9 cellular contexts compared by ENCODE assay signal in the genomic region with DNA sequence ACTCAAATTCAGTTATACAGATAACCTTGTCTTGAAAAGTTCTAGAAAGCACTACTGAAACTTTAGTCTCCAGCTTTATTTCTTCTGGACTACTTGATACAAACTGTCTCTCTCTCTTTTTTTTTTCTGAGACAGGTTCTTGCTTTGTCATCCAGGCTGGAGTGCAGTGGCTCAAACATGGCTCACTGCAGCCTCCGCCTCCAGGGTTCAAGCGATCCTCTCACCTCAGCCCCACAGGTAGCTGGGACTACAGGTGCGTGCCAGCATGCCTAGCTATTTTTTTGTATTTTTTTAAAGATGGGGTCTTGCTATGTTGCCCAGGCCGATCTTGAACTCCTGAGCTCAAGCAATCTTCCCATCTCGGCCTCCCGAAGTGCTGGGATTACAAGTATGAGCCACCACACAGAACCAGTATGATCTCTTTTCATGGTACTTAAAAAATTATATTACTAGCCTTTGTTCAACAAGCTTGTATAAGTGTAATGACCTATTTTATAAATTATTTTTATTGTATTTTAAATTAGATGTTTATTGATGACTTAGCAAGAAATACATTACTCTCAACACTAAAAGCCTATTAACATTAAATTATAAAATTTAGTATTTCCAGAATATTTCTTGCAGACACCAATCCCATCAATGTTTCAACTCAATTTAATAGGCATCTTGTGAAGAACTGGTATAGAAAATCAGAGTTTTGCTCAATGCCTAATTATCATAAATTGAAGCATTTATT. TPM values are rescaled to one million over a fixed set of nuclear protein-coding genes. Genes with fewer than 3 reads are reported as not detected.
A peak's percentile ranks its signal among the peaks of the same experiment; 100 is the strongest.
DNase-seq lines count a peak whose midpoint lies in the region; ATAC-seq and TF ChIP-seq lines count a peak whose summit lies in the region.
"Had no signal": no experiment of that assay in that cellular context is flagged by ENCODE, and none has a peak within 500 bp of the region (broad histone marks: within the 10 kb centered on the region; RNA-seq: fewer than 3 reads in every experiment).

No MANE protein-coding gene starts in this region.

- H3K9ac ChIP-seq in neural progenitor cell, result no peak overlapping the region

- no peaks in the 10 kb centered on the region for H3F3A ChIP-seq in DOHH2 (ENCODE audit: control insufficient read depth, insufficient read depth)
- no peaks in the 10 kb centered on the region for H3F3A ChIP-seq in neural progenitor cell (ENCODE audit: low read depth)

- H3K79me2 ChIP-seq in DOHH2 (ENCODE audit: control insufficient read depth, low read length) (no peaks in the 10 kb centered on the region), neural progenitor cell (ENCODE audit: low read depth) (no peaks in the 10 kb centered on the region)

- H3K4me3 Mint-ChIP-seq in activated T-helper 2 cell treated with anti-CD3 and anti-CD28 coated beads, Interferon-gamma antibody, Interleukin-2, Interleukin-4, amounts not matched to agents 10 μg/mL and 5 μg/mL and 100 μg/mL, durations not matched to agents 14 hours and 24 hours and 36 hours (ENCODE audit: low read depth), result peak overlapping the region; percentile 71
- no peak overlapping the region for H3K4me3 Mint-ChIP-seq in neural progenitor cell

- no peak for DNase-seq in activated T-helper 2 cell treated with anti-CD3 and anti-CD28 coated beads, Interferon-gamma antibody, Interleukin-2, Interleukin-4, amounts not matched to agents 10 μg/mL and 5 μg/mL and 100 μg/mL, durations not matched to agents 14 hours and 24 hours and 36 hours (ENCODE audit: low spot score)
- DNase-seq in neural progenitor cell (ENCODE audit: low spot score) (no peak), NCI-H2227 (lab: John Stamatoyannopoulos, UW; ENCODE audit: unreplicated experiment) (no peak), COLO668 (lab: John Stamatoyannopoulos, UW; ENCODE audit: unreplicated experiment) (no peak), hepatic stellate cell (ENCODE audit: low spot score) (no peak)
- DNase-seq: activated gamma-delta T cell, NCI-H146 had no signal

- no peak for TF ChIP-seq CTCF in DOHH2 (IDR thresholded peaks at IDR 0.05; ENCODE audit: low read depth, low read length, poor library complexity, severe bottlenecking)
- no peak for TF ChIP-seq CTCF in neural progenitor cell (IDR thresholded peaks at IDR 0.05)

- intact Hi-C loops in activated T-helper 2 cell treated with anti-CD3 and anti-CD28 coated beads, Interferon-gamma antibody, Interleukin-2, Interleukin-4, amounts not matched to agents 10 μg/mL and 5 μg/mL and 100 μg/mL, durations not matched to agents 14 hours and 24 hours and 36 hours (cut with micrococcal nuclease), result loop anchor here (1.0 to 2.0 kb wide), 3 partner anchors 14 to 136 kb away; a partner anchor contains a TSS

- no peak overlapping the region for H3K27ac ChIP-seq in DOHH2 (ENCODE audit: low read depth, low read length)
- no peak overlapping the region for H3K27ac ChIP-seq in neural progenitor cell

- H3K9me3 Mint-ChIP-seq in activated T-helper 2 cell treated with anti-CD3 and anti-CD28 coated beads, Interferon-gamma antibody, Interleukin-2, Interleukin-4, amounts not matched to agents 10 μg/mL and 5 μg/mL and 100 μg/mL, durations not matched to agents 14 hours and 24 hours and 36 hours, result no peaks in the 10 kb centered on the region
- H3K9me3 Mint-ChIP-seq in neural progenitor cell, result no peaks in the 10 kb centered on the region

- H3K4me3 ChIP-seq in DOHH2 (ENCODE audit: low read length), result peak overlapping the region; percentile 23
- no peak overlapping the region for H3K4me3 ChIP-seq in neural progenitor cell

- H3K4me2 ChIP-seq in DOHH2 (ENCODE audit: low read length) (peak overlapping the region; percentile 43), neural progenitor cell (no peak overlapping the region)

- H3K4me1 Mint-ChIP-seq in activated T-helper 2 cell treated with anti-CD3 and anti-CD28 coated beads, Interferon-gamma antibody, Interleukin-2, Interleukin-4, amounts not matched to agents 10 μg/mL and 5 μg/mL and 100 μg/mL, durations not matched to agents 14 hours and 24 hours and 36 hours (ENCODE audit: low read depth), result peaks cover 31% of the 10 kb centered on the region
- H3K4me1 Mint-ChIP-seq in neural progenitor cell, result no peaks in the 10 kb centered on the region

- H3K9me3 ChIP-seq in DOHH2 (ENCODE audit: control insufficient read depth, insufficient read depth, low read length) (no peaks in the 10 kb centered on the region), neural progenitor cell (ENCODE audit: low read depth) (no peaks in the 10 kb centered on the region)

- H3K27me3 ChIP-seq in DOHH2 (ENCODE audit: control insufficient read depth, low read length) (no peaks in the 10 kb centered on the region), neural progenitor cell (no peaks in the 10 kb centered on the region)

- ATAC-seq in GM21723 (IDR thresholded peaks at IDR 0.05; ENCODE audit: unreplicated experiment), result peak; percentile 18

- H3K36me3 ChIP-seq in DOHH2 (ENCODE audit: control insufficient read depth, low read length) (no peaks in the 10 kb centered on the region), neural progenitor cell (no peaks in the 10 kb centered on the region)

- H3K4me1 ChIP-seq in DOHH2 (ENCODE audit: control insufficient read depth, low read length) (peaks cover 9% of the 10 kb centered on the region), neural progenitor cell (no peaks in the 10 kb centered on the region)

- no peaks in the 10 kb centered on the region for H3K27me3 Mint-ChIP-seq in activated T-helper 2 cell treated with anti-CD3 and anti-CD28 coated beads, Interferon-gamma antibody, Interleukin-2, Interleukin-4, amounts not matched to agents 10 μg/mL and 5 μg/mL and 100 μg/mL, durations not matched to agents 14 hours and 24 hours and 36 hours (ENCODE audit: low read depth)
- H3K27me3 Mint-ChIP-seq in neural progenitor cell (ENCODE audit: insufficient read depth, low read depth), result peaks cover 3% of the 10 kb centered on the region

- H3K36me3 Mint-ChIP-seq in activated T-helper 2 cell treated with anti-CD3 and anti-CD28 coated beads, Interferon-gamma antibody, Interleukin-2, Interleukin-4, amounts not matched to agents 10 μg/mL and 5 μg/mL and 100 μg/mL, durations not matched to agents 14 hours and 24 hours and 36 hours (ENCODE audit: low read depth), result no peaks in the 10 kb centered on the region
- no peaks in the 10 kb centered on the region for H3K36me3 Mint-ChIP-seq in neural progenitor cell

- peak overlapping the region; percentile 63 for H2AFZ ChIP-seq in neural progenitor cell (replicated peaks)

- no peaks in the 10 kb centered on the region for H3K9me2 ChIP-seq in DOHH2 (replicated peaks; ENCODE audit: control insufficient read depth, low read length)

- peak overlapping the region; percentile 92 for H3K27ac Mint-ChIP-seq in activated T-helper 2 cell treated with anti-CD3 and anti-CD28 coated beads, Interferon-gamma antibody, Interleukin-2, Interleukin-4, amounts not matched to agents 10 μg/mL and 5 μg/mL and 100 μg/mL, durations not matched to agents 14 hours and 24 hours and 36 hours
- H3K27ac Mint-ChIP-seq in neural progenitor cell, result no peak overlapping the region

- H4K20me1 ChIP-seq in DOHH2 (ENCODE audit: control insufficient read depth, insufficient read depth, low read depth, low read length), result no peaks in the 10 kb centered on the region
- no peaks in the 10 kb centered on the region for H4K20me1 ChIP-seq in neural progenitor cell (ENCODE audit: low read depth)

RNA-seq across cellular contexts. Expression of a gene that starts 36.1 kb away (rescaled TPM):
- total RNA-seq in activated T-helper 2 cell treated with anti-CD3 and anti-CD28 coated beads, Interferon-gamma antibody, Interleukin-2, Interleukin-4, amounts not matched to agents 10 μg/mL and 5 μg/mL and 100 μg/mL, durations not matched to agents 14 hours and 24 hours and 36 hours, result 73.1 and 83.5 TPM in 2 replicates
- 118 and 149 TPM in 2 replicates for total RNA-seq in neural progenitor cell (ENCODE audit: low replicate concordance)
